In the genomic region with DNA sequence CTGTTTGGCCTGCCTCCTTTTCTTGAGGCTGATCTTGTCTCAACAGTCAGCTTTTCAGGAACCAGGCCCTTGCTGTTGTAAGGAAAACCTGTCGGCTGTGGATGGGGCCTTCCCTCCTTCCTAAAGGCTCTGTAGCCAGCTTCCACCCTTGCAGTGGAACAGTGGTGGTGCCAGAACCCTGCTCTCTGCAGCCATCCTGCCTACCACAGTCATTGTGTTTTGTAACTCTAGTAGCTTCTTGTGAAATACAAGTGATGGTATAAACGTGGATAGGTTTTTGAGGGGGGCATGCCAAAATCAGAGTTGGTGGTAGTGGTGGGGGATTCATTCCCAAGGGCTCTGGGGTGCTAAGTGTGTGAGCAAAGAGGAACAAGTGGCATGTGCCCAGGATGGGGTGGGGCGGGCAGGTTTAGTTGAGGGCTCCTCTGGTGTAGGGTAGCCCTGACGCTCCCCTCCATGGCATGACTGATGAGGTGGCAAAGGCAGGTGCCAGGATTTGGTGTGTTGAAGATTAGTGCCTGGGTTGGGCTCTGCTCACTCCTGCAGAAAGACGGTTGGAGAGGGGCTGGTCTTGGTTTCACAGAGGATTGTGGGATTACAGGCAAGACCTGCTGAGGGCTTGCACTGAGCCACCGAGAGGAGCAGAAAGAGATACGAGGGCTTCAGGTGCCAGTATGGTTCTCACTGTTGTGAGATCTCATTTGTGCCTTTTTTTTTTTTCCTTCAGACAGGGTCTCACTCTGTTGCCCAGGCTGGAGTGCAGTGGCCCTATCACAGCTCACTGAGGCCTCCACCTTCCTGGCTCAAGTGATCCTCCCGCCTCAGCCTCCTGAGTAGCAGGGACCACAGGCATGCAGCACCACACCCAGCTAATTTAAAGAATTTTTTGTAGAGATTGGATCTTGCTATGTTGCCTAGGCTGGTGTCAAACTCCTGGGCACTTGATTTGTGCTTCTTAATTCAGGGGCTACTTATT, we compare ENCODE assay signal across 8 cellular contexts. TPM values are rescaled to one million over a fixed set of nuclear protein-coding genes. Genes with fewer than 3 reads are reported as not detected.
DNase-seq lines count a peak whose midpoint lies in the region; ATAC-seq lines count a peak whose summit lies in the region.

No MANE protein-coding gene starts in this region.

- CTCF ChIA-PET in activated CD8-positive, alpha-beta memory T cell treated with anti-CD3 and anti-CD28 coated beads, Interleukin-2, amount 10 ng/mL, durations not matched to agents 7 days and 5 days (lab: Charles Lee), result interaction anchor here (1.4 to 22.0 kb wide), 6 partner anchors 7 to 69 kb away, joined by 3 to 378 read pairs (median 68); no protein-coding TSS in a partner anchor

- H3K4me3 ChIP-seq in adipocyte (ENCODE audit: low read length) (peak overlapping the region; percentile 38), thymus (ENCODE audit: low read length) (no peak overlapping the region)

- peaks cover 13% of the 10 kb centered on the region for H3K36me3 ChIP-seq in adipocyte (ENCODE audit: control insufficient read depth, insufficient read depth, low read length, severe bottlenecking)
- H3K36me3 ChIP-seq in thymus (ENCODE audit: control insufficient read depth, insufficient read depth), result no peaks in the 10 kb centered on the region

- H3K9me3 ChIP-seq in adipocyte (ENCODE audit: control insufficient read depth, low read length) (no peaks in the 10 kb centered on the region), thymus (ENCODE audit: control insufficient read depth) (no peaks in the 10 kb centered on the region)

- H3K4me3 Mint-ChIP-seq in activated CD8-positive, alpha-beta memory T cell treated with anti-CD3 and anti-CD28 coated beads, Interleukin-2, amount 10 ng/mL, durations not matched to agents 7 days and 5 days, result peak overlapping the region; percentile 92

- DNase-seq in activated CD8-positive, alpha-beta memory T cell treated with anti-CD3 and anti-CD28 coated beads, Interleukin-2, amount 10 ng/mL, durations not matched to agents 7 days and 5 days, result peak; percentile 41
- DNase-seq in activated CD8-positive, alpha-beta memory T cell treated with anti-CD3 and anti-CD28 coated beads, Interleukin-2, amount 50 U/mL, for 4 hours, result no peak
- DNase-seq in adipocyte (ENCODE audit: low read depth) (peak; percentile 63), left lobe of liver (ENCODE audit: low spot score) (no peak), NCI-H526 treated with DMSO at 0.1 percent for 48 hours (lab: John Stamatoyannopoulos, UW) (no peak), DMS 273 treated with DMSO at 0.1 percent for 48 hours (lab: John Stamatoyannopoulos, UW) (no peak)
- DNase-seq in stimulated activated CD4-positive, alpha-beta T cell treated with anti-CD3 and anti-CD28 coated beads, Interleukin-1b, Interleukin-23, amount 100 ng/mL, for 48 hours, result no peak

- H3K27ac Mint-ChIP-seq in activated CD8-positive, alpha-beta memory T cell treated with anti-CD3 and anti-CD28 coated beads, Interleukin-2, amount 10 ng/mL, durations not matched to agents 7 days and 5 days, result peak overlapping the region; percentile 94

- peaks cover 24% of the 10 kb centered on the region for H3K36me3 Mint-ChIP-seq in activated CD8-positive, alpha-beta memory T cell treated with anti-CD3 and anti-CD28 coated beads, Interleukin-2, amount 10 ng/mL, durations not matched to agents 7 days and 5 days

- ATAC-seq in activated CD8-positive, alpha-beta memory T cell treated with anti-CD3 and anti-CD28 coated beads, Interleukin-2, amount 10 ng/mL, durations not matched to agents 7 days and 5 days, result no peak
- ATAC-seq in left lobe of liver, result peak; percentile 74

- H3K9me3 Mint-ChIP-seq in activated CD8-positive, alpha-beta memory T cell treated with anti-CD3 and anti-CD28 coated beads, Interleukin-2, amount 10 ng/mL, durations not matched to agents 7 days and 5 days (ENCODE audit: low read depth), result no peaks in the 10 kb centered on the region

- peak overlapping the region; percentile 70 for H3K9ac ChIP-seq in adipocyte (ENCODE audit: low read length)

- H3K27me3 ChIP-seq in adipocyte (replicated peaks; ENCODE audit: control insufficient read depth, insufficient read depth, low read length), result no peaks in the 10 kb centered on the region
- no peaks in the 10 kb centered on the region for H3K27me3 ChIP-seq in thymus (ENCODE audit: control insufficient read depth, insufficient read depth)

- H3K27me3 Mint-ChIP-seq in activated CD8-positive, alpha-beta memory T cell treated with anti-CD3 and anti-CD28 coated beads, Interleukin-2, amount 10 ng/mL, durations not matched to agents 7 days and 5 days, result no peaks in the 10 kb centered on the region

- WGBS in thymus, result 39% methylated on average over 8 of the region's 8 CpGs

- peaks cover 93% of the 10 kb centered on the region for H3K4me1 ChIP-seq in adipocyte (ENCODE audit: control insufficient read depth, insufficient read depth, low read length)
- H3K4me1 ChIP-seq in thymus (ENCODE audit: control insufficient read depth, insufficient read depth, low read length), result peaks cover 81% of the 10 kb centered on the region

- peaks cover 98% of the 10 kb centered on the region for H3K4me1 Mint-ChIP-seq in activated CD8-positive, alpha-beta memory T cell treated with anti-CD3 and anti-CD28 coated beads, Interleukin-2, amount 10 ng/mL, durations not matched to agents 7 days and 5 days

- H3K27ac ChIP-seq in thymus (ENCODE audit: low read depth), result peak overlapping the region; percentile 93

RNA-seq across cellular contexts. Expression of a gene that starts 7.4 kb away (rescaled TPM):
- 100 to 1,000 TPM; 100 to 104 TPM for total RNA-seq in activated CD8-positive, alpha-beta memory T cell treated with anti-CD3 and anti-CD28 coated beads, Interleukin-2, amount 10 ng/mL, durations not matched to agents 7 days and 5 days
- total RNA-seq in left lobe of liver, result 31.3 TPM
- 60.0 TPM for polyA plus RNA-seq in thymus

RNA-seq across cellular contexts. Expression of a gene that starts 53.1 kb away (rescaled TPM):
- 10 to 100 TPM in 1 of 2 experiments, 1 to 10 TPM in 1; 8.1 to 12.2 TPM for total RNA-seq in activated CD8-positive, alpha-beta memory T cell treated with anti-CD3 and anti-CD28 coated beads, Interleukin-2, amount 10 ng/mL, durations not matched to agents 7 days and 5 days
- 82.1 TPM for total RNA-seq in left lobe of liver
- 70.8 TPM for polyA plus RNA-seq in thymus

Comparison
In these comparisons a context has a peak if more than half of its experiments do, and no peak if none do; other contexts are left out.
1. DNase-seq: peak in activated CD8-positive, alpha-beta memory T cell treated with anti-CD3 and anti-CD28 coated beads, Interleukin-2, amount 10 ng/mL, durations not matched to agents 7 days and 5 days (single experiment) and adipocyte (single experiment); none in activated CD8-positive, alpha-beta memory T cell treated with anti-CD3 and anti-CD28 coated beads, Interleukin-2, amount 50 U/mL, for 4 hours (single experiment), left lobe of liver (single experiment), stimulated activated CD4-positive, alpha-beta T cell treated with anti-CD3 and anti-CD28 coated beads, Interleukin-1b, Interleukin-23, amount 100 ng/mL, for 48 hours (single experiment), NCI-H526 treated with DMSO at 0.1 percent for 48 hours (single experiment) and DMS 273 treated with DMSO at 0.1 percent for 48 hours (single experiment).